16 cellular contexts compared by ENCODE assay signal in the genomic region with DNA sequence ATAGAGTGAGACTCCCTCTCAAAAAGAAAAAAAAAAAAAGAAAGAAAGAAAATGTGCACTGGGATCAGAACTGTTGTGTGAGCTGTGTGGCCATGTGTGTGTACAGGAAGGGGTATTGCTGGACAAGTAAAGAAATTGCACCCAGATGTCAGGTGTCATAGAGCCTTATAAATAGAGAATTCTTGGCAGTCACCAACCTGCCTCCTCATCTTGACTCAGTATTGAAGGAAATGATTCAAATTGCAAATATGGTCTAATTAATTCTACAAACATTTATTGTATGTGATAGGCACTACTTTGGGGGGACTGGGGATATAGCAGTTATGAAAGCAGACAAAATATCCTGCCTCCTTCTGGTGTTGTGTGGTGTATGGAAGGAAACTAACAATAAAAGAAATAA.
"Had no signal": no experiment of that assay in that cellular context is flagged by ENCODE, and none has a peak within 500 bp of the region (broad histone marks: within the 10 kb centered on the region; RNA-seq: fewer than 3 reads in every experiment).

No MANE protein-coding gene starts in this region.

- H3K9me3 ChIP-seq: lower lobe of right lung, neutrophil, right atrium auricular region, stomach had no signal

- H3K27me3 ChIP-seq: neutrophil, right atrium auricular region, stomach had no signal

- H3K4me1 Mint-ChIP-seq: activated CD8-positive, alpha-beta memory T cell treated with anti-CD3 and anti-CD28 coated beads, Interleukin-2, amount 10 ng/mL, durations not matched to agents 7 days and 5 days; naive B cell had no signal

- H3K36me3 Mint-ChIP-seq: activated CD8-positive, alpha-beta memory T cell treated with anti-CD3 and anti-CD28 coated beads, Interleukin-2, amount 10 ng/mL, durations not matched to agents 7 days and 5 days; naive B cell had no signal

- H3K4me3 Mint-ChIP-seq: activated CD8-positive, alpha-beta memory T cell treated with anti-CD3 and anti-CD28 coated beads, Interleukin-2, amount 10 ng/mL, durations not matched to agents 7 days and 5 days; activated T-cell treated with anti-CD3 and anti-CD28 coated beads, Interleukin-2, amount 50 U/mL, for 24 hours; naive B cell had no signal

- ATAC-seq: activated CD8-positive, alpha-beta memory T cell treated with anti-CD3 and anti-CD28 coated beads, Interleukin-2, amount 10 ng/mL, durations not matched to agents 7 days and 5 days; activated naive CD4-positive, alpha-beta T cell treated with anti-CD3 and anti-CD28 coated beads, Interleukin-2, amount 50 U/mL, for 72 hours; left cardiac atrium; lower lobe of right lung had no signal

- H3K27me3 Mint-ChIP-seq: activated CD8-positive, alpha-beta memory T cell treated with anti-CD3 and anti-CD28 coated beads, Interleukin-2, amount 10 ng/mL, durations not matched to agents 7 days and 5 days; activated T-cell treated with anti-CD3 and anti-CD28 coated beads, Interleukin-2, amount 50 U/mL, for 24 hours had no signal

- H3K36me3 ChIP-seq: lower lobe of right lung, neutrophil, right atrium auricular region, stomach had no signal

- H3K4me3 ChIP-seq: lower lobe of right lung, right atrium auricular region, skin epidermis, stomach had no signal

- DNase-seq: activated CD4-positive, alpha-beta T cell treated with anti-CD3 and anti-CD28 coated beads, Interleukin-2, amount 50 U/mL, for 4 hours; activated CD4-positive, CD25-positive, alpha-beta regulatory T cell treated with anti-CD3 and anti-CD28 coated beads, Interleukin-2, amount 50 U/mL, for 72 hours; activated CD8-positive, alpha-beta memory T cell treated with anti-CD3 and anti-CD28 coated beads, Interleukin-2, amount 10 ng/mL, durations not matched to agents 7 days and 5 days; activated effector memory CD4-positive, alpha-beta T cell treated with anti-CD3 and anti-CD28 coated beads, Interleukin-2, amount 50 U/mL, for 16 hours; activated T-cell treated with anti-CD3 and anti-CD28 coated beads, Interleukin-2, amount 50 U/mL, for 24 hours; amniotic stem cell; left cardiac atrium; lower lobe of right lung; naive B cell; stimulated activated CD4-positive, alpha-beta T cell treated with anti-CD3 and anti-CD28 coated beads, Interleukin-4, amount 100 ng/mL, for 4 hours; stomach; T-helper 9 cell had no signal

- H3K4me1 ChIP-seq: lower lobe of right lung, right atrium auricular region, stomach had no signal

- H3K27ac ChIP-seq: lower lobe of right lung, neutrophil, right atrium auricular region, skin epidermis, stomach had no signal
